Comparison of ENCODE assay signal across 14 cellular contexts in the genomic region with DNA sequence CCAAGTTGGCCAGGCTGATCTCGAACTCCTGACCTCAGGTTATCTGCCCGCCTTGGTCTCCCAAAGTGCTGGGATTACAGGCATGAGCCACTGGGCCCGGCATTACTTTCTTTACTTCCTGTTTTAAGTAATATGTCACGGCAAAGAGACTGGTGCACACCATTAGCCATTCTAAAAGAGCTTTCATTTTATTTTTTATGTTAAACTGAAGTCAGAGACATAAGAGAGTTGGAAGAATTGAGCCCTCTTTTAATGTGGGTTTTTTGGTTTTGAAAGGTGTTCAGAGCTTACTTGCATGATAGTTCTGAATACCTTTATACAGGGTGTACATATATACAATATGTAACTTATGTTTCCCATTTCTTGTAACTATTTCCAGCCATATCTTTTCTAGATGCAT.
"Had no signal": no experiment of that assay in that cellular context is flagged by ENCODE, and none has a peak within 500 bp of the region (broad histone marks: within the 10 kb centered on the region; RNA-seq: fewer than 3 reads in every experiment).

No MANE protein-coding gene starts in this region.

- DNase-seq: activated CD4-positive, alpha-beta T cell treated with anti-CD3 and anti-CD28 coated beads for 36 hours; activated CD8-positive, alpha-beta memory T cell treated with anti-CD3 and anti-CD28 coated beads for 24 hours; aorta; cerebellar nuclear complex; effector CD8-positive, alpha-beta T cell; foreskin melanocyte; head of caudate nucleus; kidney glomerular epithelial cell; mesenchymal stem cell; nephron progenitor cell; occipital lobe; stimulated activated CD4-positive, alpha-beta T cell treated with anti-CD3 and anti-CD28 coated beads, Interleukin-4, amount 100 ng/mL, for 24 hours; WERI-Rb-1 had no signal

- H3K4me1 Mint-ChIP-seq: nephron progenitor cell had no signal

- H3K27ac Mint-ChIP-seq: activated CD4-positive, alpha-beta T cell treated with anti-CD3 and anti-CD28 coated beads for 36 hours; nephron progenitor cell; progenitor cell of endocrine pancreas had no signal

- ATAC-seq: activated CD4-positive, alpha-beta T cell treated with anti-CD3 and anti-CD28 coated beads for 36 hours had no signal

- H3K4me3 Mint-ChIP-seq: activated CD4-positive, alpha-beta T cell treated with anti-CD3 and anti-CD28 coated beads for 36 hours; nephron progenitor cell had no signal

- H3K9me3 Mint-ChIP-seq: nephron progenitor cell had no signal

- H3K27me3 Mint-ChIP-seq: activated CD4-positive, alpha-beta T cell treated with anti-CD3 and anti-CD28 coated beads for 36 hours; progenitor cell of endocrine pancreas had no signal
